ENCODE assay signal across 9 cellular contexts in the genomic region with DNA sequence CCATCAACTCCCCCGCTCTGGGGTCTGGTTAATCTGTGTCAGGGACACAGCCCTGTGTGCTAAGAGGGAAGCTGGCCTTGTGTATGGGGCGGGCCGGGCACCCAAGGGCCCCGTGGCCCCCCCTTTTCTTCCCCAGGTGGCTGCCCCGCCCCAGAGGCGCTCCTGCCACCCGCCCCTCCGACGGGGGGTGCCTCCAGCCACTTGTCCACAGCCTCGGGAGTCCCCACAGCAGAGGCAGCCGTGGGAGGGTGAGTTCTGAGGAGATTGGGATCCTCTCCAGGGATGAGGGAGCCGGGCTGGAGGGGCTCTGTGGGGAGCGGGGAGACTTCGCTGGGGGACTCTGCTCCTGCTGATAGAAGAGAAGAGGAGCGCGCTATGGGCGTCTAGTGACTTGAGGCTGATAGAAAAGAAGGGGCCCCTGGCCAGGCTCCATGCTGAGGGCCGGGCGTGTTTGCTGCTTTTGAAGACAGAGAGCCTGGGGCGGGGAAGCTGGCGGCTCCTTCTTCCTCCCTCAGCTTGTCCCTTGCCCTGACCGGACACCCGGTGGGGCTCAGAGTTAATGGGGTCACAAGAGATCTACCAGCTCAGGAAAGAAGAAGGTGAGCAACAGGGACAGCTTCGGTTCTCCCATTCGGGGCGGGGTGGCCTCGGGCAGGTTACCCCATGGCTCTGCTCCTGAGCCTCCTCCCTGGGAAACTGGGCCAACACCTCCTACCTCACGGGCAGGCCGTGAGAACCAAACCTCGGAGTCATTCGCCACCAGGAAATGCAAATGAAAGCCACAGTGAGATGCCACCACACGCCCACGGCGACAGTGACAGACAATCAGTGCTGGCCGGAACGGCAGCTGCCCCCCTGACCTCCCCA.
DNase-seq lines count a peak whose midpoint lies in the region; ATAC-seq and TF ChIP-seq lines count a peak whose summit lies in the region.
"Had no signal": no experiment of that assay in that cellular context is flagged by ENCODE, and none has a peak within 500 bp of the region (broad histone marks: within the 10 kb centered on the region; RNA-seq: fewer than 3 reads in every experiment).

No MANE protein-coding gene starts in this region.

- no peaks in the 10 kb centered on the region for H4K20me1 ChIP-seq in neural progenitor cell (ENCODE audit: low read depth)

- H3K4me1 Mint-ChIP-seq in CD4-positive, alpha-beta T cell (ENCODE audit: low read depth): peaks cover 47% of the 10 kb centered on the region
- H3K4me1 Mint-ChIP-seq in activated naive CD4-positive, alpha-beta T cell treated with anti-CD3 and anti-CD28 coated beads, Interleukin-2, amount 10 ng/mL, durations not matched to agents 7 days and 5 days: peaks cover 67% of the 10 kb centered on the region
- peaks cover 68% of the 10 kb centered on the region for H3K4me1 Mint-ChIP-seq in neural progenitor cell

- no peak overlapping the region for H3K4me2 ChIP-seq in neural progenitor cell

- H3K27me3 Mint-ChIP-seq in CD4-positive, alpha-beta T cell: peaks cover 11% of the 10 kb centered on the region
- H3K27me3 Mint-ChIP-seq in activated naive CD4-positive, alpha-beta T cell treated with anti-CD3 and anti-CD28 coated beads, Interleukin-2, amount 10 ng/mL, durations not matched to agents 7 days and 5 days: peaks cover 62% of the 10 kb centered on the region
- peaks cover 17% of the 10 kb centered on the region for H3K27me3 Mint-ChIP-seq in neural progenitor cell (ENCODE audit: insufficient read depth, low read depth)

- POLR2A ChIA-PET in CD4-positive, alpha-beta T cell (lab: Charles Lee): interaction anchor here (1.3 to 2.4 kb wide), 7 partner anchors 17 to 280 kb away, joined by 3 to 14 read pairs (median 4); a partner anchor contains a TSS

- H2AFZ ChIP-seq in neural progenitor cell (replicated peaks): no peak overlapping the region

- peak; percentile 33 for ATAC-seq in CD4-positive, alpha-beta T cell (ENCODE audit: poor library complexity)
- ATAC-seq in aorta (ENCODE audit: low FRiP score): no peak

- H3K27me3 ChIP-seq in CD4-positive, alpha-beta T cell (ENCODE audit: control insufficient read depth, insufficient read depth, low read length): peaks cover 4% of the 10 kb centered on the region
- H3K27me3 ChIP-seq in MG63 (no peaks in the 10 kb centered on the region), neural progenitor cell (peaks cover 19% of the 10 kb centered on the region), aorta (ENCODE audit: control insufficient read depth in 1 of 2, insufficient read depth in 2 of 2, low read length in 1 of 2) (no peaks in the 10 kb centered on the region)

- H3K9ac ChIP-seq in neural progenitor cell: no peak overlapping the region

- H3K4me3 ChIP-seq in MG63 (peak overlapping the region; percentile 12; the same call in 1 of the 2 replicates), neural progenitor cell (no peak overlapping the region), aorta (ENCODE audit: low read length in 2 of 2) (no peak overlapping the region)

- no peaks in the 10 kb centered on the region for H3K9me3 ChIP-seq in CD4-positive, alpha-beta T cell (ENCODE audit: control insufficient read depth, low read length)
- H3K9me3 ChIP-seq in MG63 (no peaks in the 10 kb centered on the region), neural progenitor cell (ENCODE audit: low read depth) (no peaks in the 10 kb centered on the region), aorta (ENCODE audit: control insufficient read depth, low read length) (no peaks in the 10 kb centered on the region)

- peak overlapping the region; percentile 74 for H3K4me3 Mint-ChIP-seq in CD4-positive, alpha-beta T cell
- H3K4me3 Mint-ChIP-seq in activated naive CD4-positive, alpha-beta T cell treated with anti-CD3 and anti-CD28 coated beads, Interleukin-2, amount 10 ng/mL, durations not matched to agents 7 days and 5 days: peak overlapping the region; percentile 0
- no peak overlapping the region for H3K4me3 Mint-ChIP-seq in neural progenitor cell

- TF ChIP-seq CTCF in CD4-positive, alpha-beta T cell (IDR thresholded peaks at IDR 0.05): no peak
- TF ChIP-seq CTCF in neural progenitor cell (IDR thresholded peaks at IDR 0.05): no peak

- intact Hi-C loops in CD4-positive, alpha-beta T cell (cut with DNase I, micrococcal nuclease): no loop called here
- intact Hi-C loops in aorta (cut with DNase I): no loop called here

- CTCF ChIA-PET in CD4-positive, alpha-beta T cell (lab: Charles Lee): no interaction called here
- CTCF ChIA-PET in activated naive CD4-positive, alpha-beta T cell treated with anti-CD3 and anti-CD28 coated beads, Interleukin-2, amount 10 ng/mL, durations not matched to agents 7 days and 5 days (lab: Charles Lee): interaction anchor here (1.0 to 2.3 kb wide), 3 partner anchors 15 to 47 kb away, joined by 3 to 7 read pairs (median 3); no protein-coding TSS in a partner anchor

- no peaks in the 10 kb centered on the region for H3K79me2 ChIP-seq in neural progenitor cell (ENCODE audit: low read depth)

- DNase-seq in CD4-positive, alpha-beta T cell: peak in 5 of 10 experiments; percentile 15 to 47 (median 29)
- DNase-seq in MG63: no peak
- DNase-seq in activated naive CD4-positive, alpha-beta T cell treated with anti-CD3 and anti-CD28 coated beads, Interleukin-2, amount 10 ng/mL, durations not matched to agents 7 days and 5 days: peak; percentile 54
- DNase-seq in neural progenitor cell (ENCODE audit: low spot score): no peak
- DNase-seq in pons (ENCODE audit: low spot score): no peak
- DNase-seq in aorta: no peak
- no peak for DNase-seq in NCI-H2029 (lab: John Stamatoyannopoulos, UW)
- DNase-seq in NCI-H2081 treated with DMSO at 0.1 percent for 48 hours (lab: John Stamatoyannopoulos, UW): no peak
- DNase-seq: NCI-H345 had no signal

- H3K27ac Mint-ChIP-seq in CD4-positive, alpha-beta T cell: peak overlapping the region; percentile 82
- H3K27ac Mint-ChIP-seq in activated naive CD4-positive, alpha-beta T cell treated with anti-CD3 and anti-CD28 coated beads, Interleukin-2, amount 10 ng/mL, durations not matched to agents 7 days and 5 days: peak overlapping the region; percentile 95
- peak overlapping the region; percentile 87 for H3K27ac Mint-ChIP-seq in neural progenitor cell

- H3K4me1 ChIP-seq in neural progenitor cell (peaks cover 38% of the 10 kb centered on the region), aorta (ENCODE audit: control insufficient read depth in 1 of 2, insufficient read depth in 2 of 2, low read length in 2 of 2) (no peaks in the 10 kb centered on the region)

- no peaks in the 10 kb centered on the region for H3K36me3 Mint-ChIP-seq in CD4-positive, alpha-beta T cell (ENCODE audit: low read depth)
- H3K36me3 Mint-ChIP-seq in activated naive CD4-positive, alpha-beta T cell treated with anti-CD3 and anti-CD28 coated beads, Interleukin-2, amount 10 ng/mL, durations not matched to agents 7 days and 5 days: no peaks in the 10 kb centered on the region
- no peaks in the 10 kb centered on the region for H3K36me3 Mint-ChIP-seq in neural progenitor cell

- no peaks in the 10 kb centered on the region for H3K9me3 Mint-ChIP-seq in CD4-positive, alpha-beta T cell
- H3K9me3 Mint-ChIP-seq in activated naive CD4-positive, alpha-beta T cell treated with anti-CD3 and anti-CD28 coated beads, Interleukin-2, amount 10 ng/mL, durations not matched to agents 7 days and 5 days: no peaks in the 10 kb centered on the region
- H3K9me3 Mint-ChIP-seq in neural progenitor cell: peaks cover 6% of the 10 kb centered on the region

- peak overlapping the region; percentile 35 for H3K27ac ChIP-seq in CD4-positive, alpha-beta T cell (ENCODE audit: low read depth, low read length)
- no peak overlapping the region for H3K27ac ChIP-seq in neural progenitor cell
- H3K27ac ChIP-seq in aorta (ENCODE audit: low read depth in 1 of 2, low read length in 2 of 2): no peak overlapping the region

- no peaks in the 10 kb centered on the region for H3F3A ChIP-seq in neural progenitor cell (ENCODE audit: low read depth)

- 70 to 80% methylated on average over 36 of the region's 36 CpGs for WGBS in aorta, 2 donors

- H3K36me3 ChIP-seq in MG63: no peaks in the 10 kb centered on the region
- H3K36me3 ChIP-seq in neural progenitor cell: no peaks in the 10 kb centered on the region
- no peaks in the 10 kb centered on the region for H3K36me3 ChIP-seq in aorta (ENCODE audit: control insufficient read depth in 1 of 2, insufficient read depth in 2 of 2, low read length in 1 of 2)
